In the genomic region with DNA sequence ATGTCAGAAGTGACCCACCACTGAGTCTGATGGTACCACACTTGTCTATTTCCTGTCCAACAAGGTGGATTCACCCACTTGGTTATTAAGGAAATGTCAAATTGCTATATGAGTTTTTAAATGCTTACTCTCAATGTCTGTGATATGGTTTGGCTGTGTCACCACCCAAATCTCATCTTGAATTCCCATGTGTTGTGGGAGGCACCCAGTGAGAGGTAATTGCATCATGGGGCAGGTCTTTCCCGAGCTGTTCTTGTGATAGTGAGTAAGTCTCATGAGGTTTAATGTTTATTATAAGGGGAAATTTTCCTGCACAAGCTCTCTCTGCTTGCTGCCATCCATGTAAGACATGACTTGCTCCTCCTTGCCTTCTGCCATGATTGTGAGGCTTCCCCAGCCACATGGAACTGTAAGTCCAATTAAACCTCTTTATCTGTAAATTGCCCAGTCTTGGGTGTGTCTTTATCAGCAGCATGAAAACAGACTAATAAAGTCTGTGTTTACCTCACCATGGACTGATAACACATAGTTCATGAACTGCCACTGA, we compare ENCODE assay signal across 10 cellular contexts. TPM values are rescaled to one million over a fixed set of nuclear protein-coding genes. Genes with fewer than 3 reads are reported as not detected.
A peak's percentile ranks its signal among the peaks of the same experiment; 100 is the strongest.
DNase-seq lines count a peak whose midpoint lies in the region; ATAC-seq, FAIRE-seq and TF ChIP-seq lines count a peak whose summit lies in the region.
"Not testable (repeated sequence)": the region's sequence is repeated elsewhere in the genome, so short reads cannot be mapped to it uniquely, and the experiment has no call there.
"Had no signal": no experiment of that assay in that cellular context is flagged by ENCODE, and none has a peak within 500 bp of the region (broad histone marks: within the 10 kb centered on the region; RNA-seq: fewer than 3 reads in every experiment).

No MANE protein-coding gene starts in this region.

- H3K36me3 ChIP-seq in A673 (ENCODE audit: insufficient read depth, low read length, poor library complexity, severe bottlenecking); HEK293 (ENCODE audit: control insufficient read depth in 2 of 2, insufficient read depth in 1 of 2, low read length in 2 of 2); mammary epithelial cell (ENCODE audit: insufficient read depth, low read length); small intestine (ENCODE audit: control insufficient read depth in 2 of 2, insufficient read depth in 2 of 2, low read length in 2 of 2): not testable (repeated sequence)

- FAIRE-seq in small intestine (lab: Jason Lieb, UNC), result not testable (repeated sequence)

- in situ Hi-C loops in mammary epithelial cell (cut with MboI; ENCODE audit: low sequenced_read_pairs in 2 of 2), result not testable (repeated sequence)

- CTCF ChIA-PET in A673 (lab: Charles Lee); mammary epithelial cell (lab: Charles Lee; ENCODE audit: low non-redundant PET): not testable (repeated sequence)
- CTCF ChIA-PET in HEK293 (lab: Yijun Ruan, JAX), result interaction anchor here (0.9 kb wide), 1 partner anchor 10 kb away, joined by 3 read pairs; no protein-coding TSS in a partner anchor
- CTCF ChIA-PET in activated CD4-positive, alpha-beta T cell treated with anti-CD3 and anti-CD28 coated beads for 36 hours (lab: Charles Lee), result interaction anchor here (0.7 to 1.7 kb wide), 6 partner anchors 10 to 98 kb away, joined by 3 to 4 read pairs (median 3); no protein-coding TSS in a partner anchor

- not testable (repeated sequence) for H3K27me3 ChIP-seq in A673 (replicated peaks; ENCODE audit: insufficient read depth, low read depth, low read length, poor library complexity); mammary epithelial cell (ENCODE audit: insufficient read depth, low read length); small intestine (ENCODE audit: control insufficient read depth in 2 of 2, insufficient read depth in 2 of 2, low read length in 2 of 2)

- not testable (repeated sequence) for ATAC-seq in activated CD4-positive, alpha-beta T cell treated with anti-CD3 and anti-CD28 coated beads for 36 hours

- DNase-seq in A673 (ENCODE audit: low spot score), result peak; percentile 31
- peak; percentile 52 for DNase-seq in OCI-M1 (lab: John Stamatoyannopoulos, UW)
- DNase-seq in activated CD4-positive, alpha-beta T cell treated with anti-CD3 and anti-CD28 coated beads for 36 hours, result peak; percentile 61
- not testable (repeated sequence) for DNase-seq in activated T-helper 2 cell treated with anti-CD3 and anti-CD28 coated beads, Interferon-gamma antibody, Interleukin-2, Interleukin-4, amounts not matched to agents 10 μg/mL and 5 μg/mL and 100 μg/mL, durations not matched to agents 14 hours and 24 hours and 36 hours (ENCODE audit: low spot score)
- DNase-seq in mammary epithelial cell, result peak; percentile 58
- peak; percentile 11 for DNase-seq in fibroblast of the aortic adventitia (ENCODE audit: low read depth)
- peak; percentile 75 for DNase-seq in small intestine

- not testable (repeated sequence) for BruUV-seq in A673 (replicated peaks; lab: Mats Ljungman, UMichigan); mammary epithelial cell (replicated peaks; lab: Mats Ljungman, UMichigan)

- peaks cover 51% of the 10 kb centered on the region for H3K4me1 Mint-ChIP-seq in activated CD4-positive, alpha-beta T cell treated with anti-CD3 and anti-CD28 coated beads for 36 hours
- H3K4me1 Mint-ChIP-seq in activated T-helper 2 cell treated with anti-CD3 and anti-CD28 coated beads, Interferon-gamma antibody, Interleukin-2, Interleukin-4, amounts not matched to agents 10 μg/mL and 5 μg/mL and 100 μg/mL, durations not matched to agents 14 hours and 24 hours and 36 hours (ENCODE audit: low read depth), result peaks cover 42% of the 10 kb centered on the region

- H3K79me2 ChIP-seq in mammary epithelial cell (ENCODE audit: insufficient read depth, low read length), result not testable (repeated sequence)

- H3K9ac ChIP-seq in mammary epithelial cell (ENCODE audit: insufficient read depth, low read length), result not testable (repeated sequence)

- WGBS in mammary epithelial cell (ENCODE audit: low coverage, missing lambda C conversion rate), result 56% methylated on average over 1 of the region's 1 CpG
- 47 to 73% (median 60%) methylated on average over 1 of the region's 1 CpG for WGBS in small intestine, 3 donors

- H3K4me3 ChIP-seq in A673 (ENCODE audit: low read depth, low read length, poor library complexity, severe bottlenecking); HEK293 (ENCODE audit: low read depth, low read length); mammary epithelial cell (replicated peaks in 1 of 3; ENCODE audit: insufficient read depth in 1 of 3, low read depth in 2 of 3, low read length in 3 of 3); fibroblast of the aortic adventitia (ENCODE audit: low read depth, low read length); small intestine (ENCODE audit: low read depth in 1 of 2, low read length in 2 of 2): not testable (repeated sequence)

- H3K36me3 Mint-ChIP-seq in activated CD4-positive, alpha-beta T cell treated with anti-CD3 and anti-CD28 coated beads for 36 hours (ENCODE audit: low read depth), result peaks cover 69% of the 10 kb centered on the region
- peaks cover 52% of the 10 kb centered on the region for H3K36me3 Mint-ChIP-seq in activated T-helper 2 cell treated with anti-CD3 and anti-CD28 coated beads, Interferon-gamma antibody, Interleukin-2, Interleukin-4, amounts not matched to agents 10 μg/mL and 5 μg/mL and 100 μg/mL, durations not matched to agents 14 hours and 24 hours and 36 hours (ENCODE audit: low read depth)

- POLR2A ChIA-PET in A673 (lab: Charles Lee; ENCODE audit: low non-redundant PET); HEK293 (lab: Yijun Ruan, JAX): not testable (repeated sequence)
- POLR2A ChIA-PET in activated CD4-positive, alpha-beta T cell treated with anti-CD3 and anti-CD28 coated beads for 36 hours (lab: Charles Lee), result interaction anchor here (0.9 to 1.1 kb wide), 2 partner anchors 26 to 113 kb away, joined by 3 read pairs; no protein-coding TSS in a partner anchor

- not testable (repeated sequence) for H3K27me3 Mint-ChIP-seq in activated CD4-positive, alpha-beta T cell treated with anti-CD3 and anti-CD28 coated beads for 36 hours; activated T-helper 2 cell treated with anti-CD3 and anti-CD28 coated beads, Interferon-gamma antibody, Interleukin-2, Interleukin-4, amounts not matched to agents 10 μg/mL and 5 μg/mL and 100 μg/mL, durations not matched to agents 14 hours and 24 hours and 36 hours (ENCODE audit: low read depth)

- not testable (repeated sequence) for H3K4me2 ChIP-seq in mammary epithelial cell (ENCODE audit: insufficient read depth, low read depth, low read length)

- dilution Hi-C loops in mammary epithelial cell (cut with HindIII; ENCODE audit: low sequenced_read_pairs), result not testable (repeated sequence)

- intact Hi-C loops in A673 (cut with micrococcal nuclease; ENCODE audit: unreplicated experiment); activated T-helper 2 cell treated with anti-CD3 and anti-CD28 coated beads, Interferon-gamma antibody, Interleukin-2, Interleukin-4, amounts not matched to agents 10 μg/mL and 5 μg/mL and 100 μg/mL, durations not matched to agents 14 hours and 24 hours and 36 hours (cut with micrococcal nuclease); mammary epithelial cell (cut with micrococcal nuclease): not testable (repeated sequence)
- intact Hi-C loops in activated CD4-positive, alpha-beta T cell treated with anti-CD3 and anti-CD28 coated beads for 36 hours (cut with DNase I, micrococcal nuclease), result loop anchor here (1.0 to 5.0 kb wide), 3 partner anchors 152 to 400 kb away; partner anchors contain the start of gene CLEC2B (in 1 of the 2)

- peak overlapping the region; percentile 44 for H3K4me3 Mint-ChIP-seq in activated CD4-positive, alpha-beta T cell treated with anti-CD3 and anti-CD28 coated beads for 36 hours
- peak overlapping the region; percentile 30 for H3K4me3 Mint-ChIP-seq in activated T-helper 2 cell treated with anti-CD3 and anti-CD28 coated beads, Interferon-gamma antibody, Interleukin-2, Interleukin-4, amounts not matched to agents 10 μg/mL and 5 μg/mL and 100 μg/mL, durations not matched to agents 14 hours and 24 hours and 36 hours (ENCODE audit: low read depth)

- H3K27ac ChIP-seq in A673 (ENCODE audit: low read depth, low read length, poor library complexity, severe bottlenecking); HEK293 (ENCODE audit: extremely low read depth, low read depth, low read length); mammary epithelial cell (ENCODE audit: insufficient read depth, low read depth, low read length); small intestine (ENCODE audit: low read depth in 1 of 2, low read length in 1 of 2): not testable (repeated sequence)

- TF ChIP-seq CTCF in A673 (conservative IDR thresholded peaks at IDR 0.05; ENCODE audit: low read depth, low read length); HEK293 (tag by site-specific recombination; IDR thresholded peaks at IDR 0.05); mammary epithelial cell (conservative IDR thresholded peaks at IDR 0.05 in 1 of 2, IDR thresholded peaks at IDR 0.05 in 1 of 2; ENCODE audit: extremely low read depth in 1 of 2, insufficient read depth in 1 of 2, low read depth in 1 of 2, low read length in 2 of 2); fibroblast of the aortic adventitia (IDR thresholded peaks at IDR 0.05; ENCODE audit: insufficient read depth, low read length): not testable (repeated sequence)

- peaks cover 28% of the 10 kb centered on the region for H3K9me3 Mint-ChIP-seq in activated CD4-positive, alpha-beta T cell treated with anti-CD3 and anti-CD28 coated beads for 36 hours (ENCODE audit: low read depth)
- peaks cover 32% of the 10 kb centered on the region for H3K9me3 Mint-ChIP-seq in activated T-helper 2 cell treated with anti-CD3 and anti-CD28 coated beads, Interferon-gamma antibody, Interleukin-2, Interleukin-4, amounts not matched to agents 10 μg/mL and 5 μg/mL and 100 μg/mL, durations not matched to agents 14 hours and 24 hours and 36 hours

- not testable (repeated sequence) for H4K20me1 ChIP-seq in mammary epithelial cell (ENCODE audit: insufficient read depth, low read length)

- H3K27ac Mint-ChIP-seq in activated CD4-positive, alpha-beta T cell treated with anti-CD3 and anti-CD28 coated beads for 36 hours, result peak overlapping the region; percentile 64
- peak overlapping the region; percentile 78 for H3K27ac Mint-ChIP-seq in activated T-helper 2 cell treated with anti-CD3 and anti-CD28 coated beads, Interferon-gamma antibody, Interleukin-2, Interleukin-4, amounts not matched to agents 10 μg/mL and 5 μg/mL and 100 μg/mL, durations not matched to agents 14 hours and 24 hours and 36 hours

- not testable (repeated sequence) for H2AFZ ChIP-seq in mammary epithelial cell (ENCODE audit: low read depth, low read length)

- H3K9me3 ChIP-seq in A673 (ENCODE audit: low read depth, low read length, poor library complexity, severe bottlenecking); HEK293 (ENCODE audit: control insufficient read depth, insufficient read depth, low read depth, low read length); mammary epithelial cell (replicated peaks; ENCODE audit: insufficient read depth, low read length); small intestine (ENCODE audit: control insufficient read depth, low read depth): not testable (repeated sequence)

- H3K4me1 ChIP-seq in A673 (ENCODE audit: insufficient read depth, low read length, poor library complexity, severe bottlenecking) (peaks cover 18% of the 10 kb centered on the region), mammary epithelial cell (ENCODE audit: insufficient read depth, low read length) (peaks cover 21% of the 10 kb centered on the region)
- not testable (repeated sequence) for H3K4me1 ChIP-seq in HEK293 (ENCODE audit: control insufficient read depth, insufficient read depth, low read length); small intestine (ENCODE audit: control insufficient read depth in 2 of 2, insufficient read depth in 1 of 2, low read depth in 1 of 2, low read length in 1 of 2)

RNA-seq across cellular contexts. Expression of gene CLEC2D, which starts 24.5 kb away (rescaled TPM):
- total RNA-seq in A673 (2021) (1.6 and 2.2 TPM in 2 replicates), mammary epithelial cell (1 to 10 TPM; 3.8 to 4.6 TPM), fibroblast of the aortic adventitia (ENCODE audit: low replicate concordance) (4.6 and 16.7 TPM in 2 replicates)
- 100 to 1,000 TPM; 190 to 212 TPM for total RNA-seq in activated CD4-positive, alpha-beta T cell treated with anti-CD3 and anti-CD28 coated beads for 36 hours
- total RNA-seq in activated T-helper 2 cell treated with anti-CD3 and anti-CD28 coated beads, Interferon-gamma antibody, Interleukin-2, Interleukin-4, amounts not matched to agents 10 μg/mL and 5 μg/mL and 100 μg/mL, durations not matched to agents 14 hours and 24 hours and 36 hours, result 350 and 351 TPM in 2 replicates
- polyA plus RNA-seq in mammary epithelial cell (0.57 TPM), small intestine (1 to 10 TPM in 2 of 3 donors, under 1 TPM in 1; 0.67 to 2.4 (median 2.0) TPM)
- polyA minus RNA-seq in mammary epithelial cell, result 0.21 TPM

RNA-seq across cellular contexts. Expression of gene KLRB1, which starts 37.3 kb away (rescaled TPM):
- total RNA-seq in A673 (2021) (not detected in 2 replicates), mammary epithelial cell (not detected), fibroblast of the aortic adventitia (ENCODE audit: low replicate concordance) (not detected in 2 replicates)
- under 1 TPM; 0.40 to 0.87 TPM for total RNA-seq in activated CD4-positive, alpha-beta T cell treated with anti-CD3 and anti-CD28 coated beads for 36 hours
- 0.32 TPM in 1 of 2 replicates, not detected in the other for total RNA-seq in activated T-helper 2 cell treated with anti-CD3 and anti-CD28 coated beads, Interferon-gamma antibody, Interleukin-2, Interleukin-4, amounts not matched to agents 10 μg/mL and 5 μg/mL and 100 μg/mL, durations not matched to agents 14 hours and 24 hours and 36 hours
- polyA plus RNA-seq in mammary epithelial cell (not detected), small intestine (10 to 100 TPM in 1 of 3 donors, 1 to 10 TPM in 2; 2.5 to 15.9 (median 2.9) TPM)
- not detected for polyA minus RNA-seq in mammary epithelial cell
- total RNA-seq: kidney epithelial cell, MCF 10A had no signal

Comparison
In these comparisons a context has a peak if more than half of its experiments do, and no peak if none do; other contexts are left out.
1. RNA of gene CLEC2D, which starts 24.5 kb away (total RNA-seq): 350 to 351 TPM in activated T-helper 2 cell treated with anti-CD3 and anti-CD28 coated beads, Interferon-gamma antibody, Interleukin-2, Interleukin-4, amounts not matched to agents 10 μg/mL and 5 μg/mL and 100 μg/mL, durations not matched to agents 14 hours and 24 hours and 36 hours and 190 to 212 TPM in activated CD4-positive, alpha-beta T cell treated with anti-CD3 and anti-CD28 coated beads for 36 hours; 4.6 to 16.7 TPM in fibroblast of the aortic adventitia, 3.8 to 4.6 TPM in mammary epithelial cell and 1.6 to 2.2 TPM in A673; every median in the first group is over 10 times any median in the second.